Comparison of ENCODE assay signal across 14 cellular contexts in genomic region chr5:8650197-8650596, GRCh38.
DNase-seq lines count a peak whose midpoint lies in the region; ATAC-seq and TF ChIP-seq lines count a peak whose summit lies in the region.
"Had no signal": no experiment of that assay in that cellular context is flagged by ENCODE, and none has a peak within 500 bp of the region (broad histone marks: within the 10 kb centered on the region; RNA-seq: fewer than 3 reads in every experiment).

No MANE protein-coding gene starts in this region.

- peak; percentile 14 to 28 for ATAC-seq in activated T-cell treated with anti-CD3 and anti-CD28 coated beads, Interleukin-2, amount 50 U/mL, for 4 hours
- no peak for ATAC-seq in Right ventricle myocardium inferior
- no peak for ATAC-seq in GM19452 (IDR thresholded peaks at IDR 0.05; ENCODE audit: unreplicated experiment)
- ATAC-seq in left cardiac atrium: no peak
- ATAC-seq: HCT116, psoas muscle had no signal

- no peaks in the 10 kb centered on the region for H3K27me3 Mint-ChIP-seq in activated T-cell treated with anti-CD3 and anti-CD28 coated beads, Interleukin-2, amount 50 U/mL, for 4 hours (ENCODE audit: low read depth)

- no peak overlapping the region for H3K4me3 Mint-ChIP-seq in activated T-cell treated with anti-CD3 and anti-CD28 coated beads, Interleukin-2, amount 50 U/mL, for 4 hours

- in situ Hi-C loops in astrocyte of the cerebellum (cut with HindIII; ENCODE audit: low sequenced_read_pairs): no loop called here

- no peak for TF ChIP-seq CTCF in astrocyte of the cerebellum (IDR thresholded peaks at IDR 0.05; ENCODE audit: low read depth, low read length, missing control alignments)

- no peak for DNase-seq in activated T-cell treated with anti-CD3 and anti-CD28 coated beads, Interleukin-2, amount 50 U/mL, for 4 hours
- no peak for DNase-seq in activated T-cell treated with anti-CD3 and anti-CD28 coated beads, Interleukin-2, amount 50 U/mL, for 48 hours
- DNase-seq in NCI-H1694 (lab: John Stamatoyannopoulos, UW) (peak; percentile 84), astrocyte of the cerebellum (ENCODE audit: low read depth) (peak; percentile 70), renal cortical epithelial cell (ENCODE audit: low read depth) (peak; percentile 87), Right ventricle myocardium inferior (ENCODE audit: missing footprints) (no peak), left cardiac atrium (no peak)
- DNase-seq: activated CD4-positive, CD25-positive, alpha-beta regulatory T cell; activated CD8-positive, alpha-beta memory T cell treated with anti-CD3 and anti-CD28 coated beads, Interleukin-2, amount 50 U/mL, for 4 hours; activated naive CD4-positive, alpha-beta T cell treated with anti-CD3 and anti-CD28 coated beads, Interleukin-2, amount 50 U/mL, for 16 hours; NCI-H2029; psoas muscle had no signal

- peaks cover 20% of the 10 kb centered on the region for H3K9me3 Mint-ChIP-seq in activated T-cell treated with anti-CD3 and anti-CD28 coated beads, Interleukin-2, amount 50 U/mL, for 4 hours

- H3K4me1 Mint-ChIP-seq in activated T-cell treated with anti-CD3 and anti-CD28 coated beads, Interleukin-2, amount 50 U/mL, for 4 hours (ENCODE audit: low read depth): no peaks in the 10 kb centered on the region

- H3K36me3 Mint-ChIP-seq in activated T-cell treated with anti-CD3 and anti-CD28 coated beads, Interleukin-2, amount 50 U/mL, for 4 hours (ENCODE audit: insufficient read depth): no peaks in the 10 kb centered on the region

- H3K4me3 ChIP-seq in astrocyte of the cerebellum (ENCODE audit: low read depth, low read length): no peak overlapping the region
- H3K4me3 ChIP-seq: psoas muscle had no signal

- intact Hi-C loops in Right ventricle myocardium inferior (cut with DNase I) (no loop called here), left cardiac atrium (cut with DNase I) (no loop called here)

Comparison
In these comparisons a context has a peak if more than half of its experiments do, and no peak if none do; other contexts are left out.
1. ATAC-seq: peak in activated T-cell treated with anti-CD3 and anti-CD28 coated beads, Interleukin-2, amount 50 U/mL, for 4 hours (2 of 2); none in Right ventricle myocardium inferior (single experiment), GM19452 (single experiment) and left cardiac atrium (0 of 2).
2. DNase-seq: peak in NCI-H1694 (single experiment), astrocyte of the cerebellum (single experiment) and renal cortical epithelial cell (single experiment); none in activated T-cell treated with anti-CD3 and anti-CD28 coated beads, Interleukin-2, amount 50 U/mL, for 4 hours (single experiment), activated T-cell treated with anti-CD3 and anti-CD28 coated beads, Interleukin-2, amount 50 U/mL, for 48 hours (0 of 2), Right ventricle myocardium inferior (single experiment) and left cardiac atrium (single experiment).